1 cellular context compared by ENCODE assay signal in the genomic region with DNA sequence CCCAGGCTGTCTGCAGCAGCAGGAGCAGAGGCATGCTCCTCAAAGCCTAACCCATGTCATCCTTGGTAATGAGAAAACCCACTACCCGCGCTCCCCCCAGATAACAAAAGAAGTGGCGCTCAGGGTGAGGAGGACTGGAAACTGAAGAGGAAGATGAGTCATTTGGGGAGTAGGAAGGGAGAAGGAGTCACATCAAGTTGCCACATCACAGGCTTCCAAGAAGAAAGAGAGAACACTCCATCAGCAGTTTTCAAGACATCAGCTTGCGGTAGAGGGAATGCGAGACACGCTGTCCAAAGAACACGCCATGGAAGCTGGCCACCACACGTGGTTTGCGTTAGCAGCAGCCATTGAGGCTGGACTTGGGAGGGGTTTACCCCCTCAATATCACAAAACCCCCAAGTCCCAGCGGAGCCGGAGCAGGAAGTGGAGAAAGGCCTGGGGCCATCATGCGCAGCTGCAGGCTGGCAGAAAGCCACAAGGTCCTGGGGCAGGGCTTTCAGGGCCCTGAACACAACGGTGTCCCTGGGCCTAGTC.
TF ChIP-seq lines count a peak whose summit lies in the region.

No MANE protein-coding gene starts in this region.

TF ChIP-seq in GM12878, 131 proteins besides CTCF, POLR2A, EP300 and RAD21 (continued from another document):
- TF ChIP-seq TAF1 (IDR thresholded peaks at IDR 0.05; ENCODE audit: borderline replicate concordance, low read depth, low read length), result no peak
- no peak for TF ChIP-seq ZZZ3 (IDR thresholded peaks at IDR 0.05; ENCODE audit: control insufficient read depth, insufficient read length, low read depth)
- peak in 1 of 2 experiments; percentile 71; a peak in 1 of 4 replicates for TF ChIP-seq ETV6 (conservative IDR thresholded peaks at IDR 0.05 in 1 of 2, IDR thresholded peaks at IDR 0.05 in 1 of 2; ENCODE audit: borderline replicate concordance in 1 of 2, low read depth in 1 of 2)
- 0 out of 2 replicates have a peak, but pooled peaks have one; percentile 5 for TF ChIP-seq SPI1 (IDR thresholded peaks at IDR 0.05; ENCODE audit: borderline replicate concordance, insufficient read depth, low read depth, low read length)
- TF ChIP-seq EED (IDR thresholded peaks at IDR 0.05; ENCODE audit: low read depth), result peak; percentile 65
TF ChIP-seq in GM12878: peak in this region for 7.
